In genomic region chr17:81438024-81438664, GRCh38 we compare ENCODE assay signal across 16 cellular contexts. TPM values are rescaled to one million over a fixed set of nuclear protein-coding genes. Genes with fewer than 3 reads are reported as not detected.
DNase-seq lines count a peak whose midpoint lies in the region; ATAC-seq and TF ChIP-seq lines count a peak whose summit lies in the region.
"Had no signal": no experiment of that assay in that cellular context is flagged by ENCODE, and none has a peak within 500 bp of the region (broad histone marks: within the 10 kb centered on the region; RNA-seq: fewer than 3 reads in every experiment).

No MANE protein-coding gene starts in this region.

- H3K9me3 ChIP-seq in SK-N-SH = no peaks in the 10 kb centered on the region
- H3K9me3 ChIP-seq: SJCRH30 had no signal

- H3K27ac ChIP-seq in SK-N-SH (ENCODE audit: low read depth in 2 of 2, low read length in 1 of 2) = peak overlapping the region in 1 of 2 experiments; percentile 58; a peak in 1 of 4 replicates
- H3K27ac ChIP-seq: 22Rv1, SJCRH30 had no signal

- H3K4me1 Mint-ChIP-seq in brain (peaks cover 58% of the 10 kb centered on the region), nephron (peaks cover 11% of the 10 kb centered on the region)
- peaks cover 4% of the 10 kb centered on the region for H3K4me1 Mint-ChIP-seq in activated CD8-positive, alpha-beta T cell treated with anti-CD3 and anti-CD28 coated beads for 36 hours (ENCODE audit: low read depth)
- H3K4me1 Mint-ChIP-seq: CD8-positive, alpha-beta memory T cell had no signal

- no peaks in the 10 kb centered on the region for H3K9me2 ChIP-seq in SK-N-SH

- H3K9me3 Mint-ChIP-seq in brain (no peaks in the 10 kb centered on the region), nephron (no peaks in the 10 kb centered on the region)
- no peaks in the 10 kb centered on the region for H3K9me3 Mint-ChIP-seq in activated CD8-positive, alpha-beta T cell treated with anti-CD3 and anti-CD28 coated beads for 36 hours
- H3K9me3 Mint-ChIP-seq: CD8-positive, alpha-beta memory T cell had no signal

- no peak overlapping the region for H3K4me3 ChIP-seq in SK-N-SH (ENCODE audit: low read depth in 2 of 2, low read length in 1 of 2)
- H3K4me3 ChIP-seq: SJCRH30 had no signal

- H3K36me3 Mint-ChIP-seq in brain (no peaks in the 10 kb centered on the region), nephron (ENCODE audit: low read depth) (no peaks in the 10 kb centered on the region)
- H3K36me3 Mint-ChIP-seq in activated CD8-positive, alpha-beta T cell treated with anti-CD3 and anti-CD28 coated beads for 36 hours (ENCODE audit: low read depth) = no peaks in the 10 kb centered on the region
- H3K36me3 Mint-ChIP-seq: CD8-positive, alpha-beta memory T cell had no signal

- POLR2A ChIA-PET in SK-N-SH (lab: Yijun Ruan, JAX) = interaction anchor here (1.3 to 1.9 kb wide), 2 partner anchors 42 to 107 kb away, joined by 3 to 14 read pairs; partner anchors contain the start of gene BAHCC1
- POLR2A ChIA-PET in activated CD8-positive, alpha-beta T cell treated with anti-CD3 and anti-CD28 coated beads for 36 hours (lab: Charles Lee) = interaction anchor here (0.9 to 1.9 kb wide), 2 partner anchors 14 to 19 kb away, joined by 3 to 5 read pairs; no protein-coding TSS in a partner anchor

- H3K4me1 ChIP-seq in SK-N-SH (ENCODE audit: control insufficient read depth in 1 of 2, insufficient read depth in 2 of 2, low read depth in 1 of 2, low read length in 1 of 2) = peaks cover 0 to 43% of the 10 kb centered on the region in 2 experiments; a peak in 1 of 4 replicates

- ATAC-seq in SK-N-SH treated with all-trans-retinoic acid at 6 μM for 48 hours = no peak
- no peak for ATAC-seq in activated CD8-positive, alpha-beta T cell treated with anti-CD3 and anti-CD28 coated beads for 36 hours

- no peak for TF ChIP-seq EP300 in SK-N-SH (IDR thresholded peaks at IDR 0.05; ENCODE audit: borderline replicate concordance in 1 of 2, low read depth in 1 of 2, low read length in 1 of 2)

- peak overlapping the region in 2 of 5 experiments; percentile 49 to 56 for H3K4me3 Mint-ChIP-seq in brain
- H3K4me3 Mint-ChIP-seq in nephron = no peak overlapping the region
- H3K4me3 Mint-ChIP-seq in activated CD8-positive, alpha-beta T cell treated with anti-CD3 and anti-CD28 coated beads for 36 hours = no peak overlapping the region
- H3K4me3 Mint-ChIP-seq: CD8-positive, alpha-beta memory T cell had no signal

- intact Hi-C loops in activated CD8-positive, alpha-beta T cell treated with anti-CD3 and anti-CD28 coated beads for 36 hours (cut with micrococcal nuclease) = no loop called here

- DNase-seq in SK-N-SH = peak; percentile 64
- DNase-seq in activated CD8-positive, alpha-beta T cell treated with anti-CD3 and anti-CD28 coated beads for 36 hours = no peak
- no peak for DNase-seq in NCI-H1436 treated with DMSO at 0.1 percent for 48 hours (lab: John Stamatoyannopoulos, UW)
- no peak for DNase-seq in activated T-cell treated with anti-CD3 and anti-CD28 coated beads, Interleukin-2, amount 50 U/mL, for 1 hour
- DNase-seq in midbrain (lab: John Stamatoyannopoulos, UW) = no peak
- DNase-seq: CD8-positive, alpha-beta memory T cell; DMS79 treated with DMSO at 0.1 percent for 48 hours; KG1; NCI-H1048; NCI-H2107; NCI-H526 treated with DMSO at 0.1 percent for 48 hours had no signal

- H3K27me3 ChIP-seq in SK-N-SH (ENCODE audit: insufficient read depth) = no peaks in the 10 kb centered on the region
- H3K27me3 ChIP-seq: SJCRH30 had no signal

- H3K27ac Mint-ChIP-seq in brain (peak overlapping the region; percentile 35 to 96 (median 48)), nephron (peak overlapping the region in 2 of 3 experiments; percentile 45 to 55)
- no peak overlapping the region for H3K27ac Mint-ChIP-seq in activated CD8-positive, alpha-beta T cell treated with anti-CD3 and anti-CD28 coated beads for 36 hours
- H3K27ac Mint-ChIP-seq: CD8-positive, alpha-beta memory T cell had no signal

- H3F3A ChIP-seq in SK-N-SH (replicated peaks; ENCODE audit: insufficient read depth) = no peaks in the 10 kb centered on the region

- TF ChIP-seq RAD21 in SK-N-SH (IDR thresholded peaks at IDR 0.05; ENCODE audit: low read length) = no peak

- no peak overlapping the region for H2AFZ ChIP-seq in SK-N-SH (ENCODE audit: low read depth)

- H3K36me3 ChIP-seq in SK-N-SH (replicated peaks in 1 of 2; ENCODE audit: control insufficient read depth in 1 of 2, insufficient read depth in 2 of 2, low read length in 1 of 2) = no peaks in the 10 kb centered on the region
- H3K36me3 ChIP-seq: SJCRH30 had no signal

- no peak overlapping the region for H3K9ac ChIP-seq in SK-N-SH

- TF ChIP-seq CTCF in SK-N-SH (IDR thresholded peaks at IDR 0.05) (no peak), brain (conservative IDR thresholded peaks at IDR 0.05) (no peak), nephron (IDR thresholded peaks at IDR 0.05; ENCODE audit: unreplicated experiment in 3 of 3) (no peak)
- TF ChIP-seq CTCF in activated CD8-positive, alpha-beta T cell treated with anti-CD3 and anti-CD28 coated beads for 36 hours (IDR thresholded peaks at IDR 0.05) = no peak

- H3K4me2 ChIP-seq in SK-N-SH = no peak overlapping the region

- H3K27me3 Mint-ChIP-seq in brain (no peaks in the 10 kb centered on the region), nephron (ENCODE audit: low read depth) (no peaks in the 10 kb centered on the region)
- peaks cover 3% of the 10 kb centered on the region for H3K27me3 Mint-ChIP-seq in activated CD8-positive, alpha-beta T cell treated with anti-CD3 and anti-CD28 coated beads for 36 hours

- 80% methylated on average over 22 of the region's 22 CpGs for WGBS in SK-N-SH (ENCODE audit: low lambda C conversion rate)

- no peaks in the 10 kb centered on the region for H3K79me2 ChIP-seq in SK-N-SH (ENCODE audit: insufficient read depth)

- CTCF ChIA-PET in SK-N-SH (lab: Yijun Ruan, JAX) = interaction anchor here (0.8 to 6.5 kb wide), 9 partner anchors 7 to 184 kb away, joined by 3 to 73 read pairs (median 12); no protein-coding TSS in a partner anchor
- CTCF ChIA-PET in activated CD8-positive, alpha-beta T cell treated with anti-CD3 and anti-CD28 coated beads for 36 hours (lab: Charles Lee) = interaction anchor here (1.2 kb wide), 1 partner anchor 67 kb away, joined by 3 read pairs; no protein-coding TSS in a partner anchor

- H4K20me1 ChIP-seq in SK-N-SH (ENCODE audit: insufficient read depth) = peaks cover 14% of the 10 kb centered on the region

TF ChIP-seq in SK-N-SH, 30 proteins besides CTCF, POLR2A, EP300 and RAD21 (continues in another document):
- TF ChIP-seq, protein P1, sequence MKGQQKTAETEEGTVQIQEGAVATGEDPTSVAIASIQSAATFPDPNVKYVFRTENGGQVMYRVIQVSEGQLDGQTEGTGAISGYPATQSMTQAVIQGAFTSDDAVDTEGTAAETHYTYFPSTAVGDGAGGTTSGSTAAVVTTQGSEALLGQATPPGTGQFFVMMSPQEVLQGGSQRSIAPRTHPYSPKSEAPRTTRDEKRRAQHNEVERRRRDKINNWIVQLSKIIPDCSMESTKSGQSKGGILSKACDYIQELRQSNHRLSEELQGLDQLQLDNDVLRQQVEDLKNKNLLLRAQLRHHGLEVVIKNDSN (IDR thresholded peaks at IDR 0.05; ENCODE audit: borderline replicate concordance, low read depth) = no peak
- no peak for TF ChIP-seq MXI1 (IDR thresholded peaks at IDR 0.05; ENCODE audit: low read depth, low read length)
- TF ChIP-seq RXRA (IDR thresholded peaks at IDR 0.05; ENCODE audit: borderline replicate concordance, low read depth) = no peak
- TF ChIP-seq GABPA (IDR thresholded peaks at IDR 0.05; ENCODE audit: low read depth) = no peak
- TF ChIP-seq RFX5 (IDR thresholded peaks at IDR 0.05; ENCODE audit: low read length) = no peak
- TF ChIP-seq NFIC (IDR thresholded peaks at IDR 0.05; ENCODE audit: borderline replicate concordance) = no peak
- no peak for TF ChIP-seq TAF1 (IDR thresholded peaks at IDR 0.05; ENCODE audit: borderline replicate concordance, low read depth, low read length)
- no peak for TF ChIP-seq SMC3 (IDR thresholded peaks at IDR 0.05; ENCODE audit: low read depth, low read length)
- TF ChIP-seq RCOR1 (IDR thresholded peaks at IDR 0.05; ENCODE audit: low read length) = no peak

TF ChIP-seq in SK-N-SH treated with all-trans-retinoic acid at 6 μM for 48 hours, 23 proteins besides CTCF, POLR2A, EP300 and RAD21:
- TF ChIP-seq ZNF565 (CRISPR knock-in tag; conservative IDR thresholded peaks at IDR 0.05; ENCODE audit: low read depth) (no peak), TCF4 (CRISPR knock-in tag; IDR thresholded peaks at IDR 0.05; ENCODE audit: borderline replicate concordance) (no peak), SNAI2 (CRISPR knock-in tag; IDR thresholded peaks at IDR 0.05) (no peak), PATZ1 (CRISPR knock-in tag; IDR thresholded peaks at IDR 0.05; ENCODE audit: borderline replicate concordance) (no peak), ESRRG (CRISPR knock-in tag; IDR thresholded peaks at IDR 0.05) (no peak), ARNTL (CRISPR knock-in tag; IDR thresholded peaks at IDR 0.05; ENCODE audit: borderline replicate concordance, low read depth) (no peak), ISL1 (CRISPR knock-in tag; IDR thresholded peaks at IDR 0.05) (no peak)

RNA-seq across cellular contexts. Expression of gene BAHCC1, which starts 42.9 kb away (rescaled TPM):
- 3.6 and 6.4 TPM in 2 replicates for polyA plus RNA-seq in SK-N-SH (2012; rRNA removed)
- polyA plus RNA-seq in SK-N-SH (2012; cell fraction: cytosol; rRNA removed) = 1.4 and 4.3 TPM in 2 replicates
- 27.3 and 28.3 TPM in 2 replicates for polyA plus RNA-seq in SK-N-SH (2012; cell fraction: nucleus; rRNA removed)
- polyA plus RNA-seq in brain (ENCODE audit: insufficient read depth, low read depth, low replicate concordance) = 19.5 TPM
- total RNA-seq in activated CD8-positive, alpha-beta T cell treated with anti-CD3 and anti-CD28 coated beads for 36 hours = under 1 TPM; 0.40 to 0.65 TPM
- total RNA-seq: CD8-positive, alpha-beta memory T cell had no signal
- polyA plus RNA-seq: CD8-positive, alpha-beta memory T cell had no signal
